In genomic region chr17:7833795-7834553, GRCh38 we compare ENCODE assay signal across 8 cellular contexts. TPM values are rescaled to one million over a fixed set of nuclear protein-coding genes. Genes with fewer than 3 reads are reported as not detected.
DNase-seq lines count a peak whose midpoint lies in the region; ATAC-seq and TF ChIP-seq lines count a peak whose summit lies in the region.

TSS of gene KDM6B (plus strand) at chr17:7834217. CDS start at chr17:7845555, 11,338 bp downstream.

- peak; percentile 57 to 71 for TF ChIP-seq POLR2A in gastrocnemius medialis (IDR thresholded peaks at IDR 0.05)

- peaks cover 8% of the 10 kb centered on the region for H3K27me3 Mint-ChIP-seq in MCF 10A (ENCODE audit: insufficient read depth, unreplicated experiment)

- no peak within 1 kb of the TSS for H3K9ac ChIP-seq in iPS-15b (ENCODE audit: low read depth, low read length)

- H3K4me3 Mint-ChIP-seq in MCF 10A (ENCODE audit: unreplicated experiment), result peak within 1 kb of the TSS; percentile 89

- no peaks in the 10 kb centered on the region for H3K9me3 ChIP-seq in iPS-15b (ENCODE audit: control insufficient read depth, insufficient read depth, low read length)
- no peaks in the 10 kb centered on the region for H3K9me3 ChIP-seq in gastrocnemius medialis

- DNase-seq in GM13976 (ENCODE audit: low spot score) (peak; percentile 93), NCI-H2171 treated with DMSO at 0.1 percent for 48 hours (lab: John Stamatoyannopoulos, UW) (peak; percentile 84), MCF 10A (ENCODE audit: unreplicated experiment) (peak; percentile 92), gastrocnemius medialis (peak; percentile 92 to 95)

- H3K36me3 Mint-ChIP-seq in MCF 10A (ENCODE audit: insufficient read depth, unreplicated experiment), result peaks cover 6% of the 10 kb centered on the region

- in situ Hi-C loops in GM13976 (cut with MboI; ENCODE audit: low sequenced_read_pairs, unreplicated experiment) (no loop called here), gastrocnemius medialis (cut with MboI; ENCODE audit: low sequenced_read_pairs in 4 of 4) (no loop called here)

- CTCF ChIA-PET in MCF 10A (lab: Yijun Ruan, JAX), result interaction anchor here (0.6 to 4.3 kb wide), 19 partner anchors 8 to 1723 kb away, joined by 3 to 36 read pairs (median 4); partner anchors contain the start of gene NAA38

- H3K27ac Mint-ChIP-seq in MCF 10A (ENCODE audit: low read depth, unreplicated experiment), result peak within 1 kb of the TSS; percentile 99

- no TSS peak for BruUV-seq in MCF 10A (replicated peaks; lab: Mats Ljungman, UMichigan)

- peak; percentile 34 for ATAC-seq in HG02973 (IDR thresholded peaks at IDR 0.05; ENCODE audit: unreplicated experiment)
- peak; percentile 63 to 66 for ATAC-seq in gastrocnemius medialis
- ATAC-seq in HG03378 (IDR thresholded peaks at IDR 0.05; ENCODE audit: unreplicated experiment), result no peak

- H3K27me3 ChIP-seq in iPS-15b (ENCODE audit: control insufficient read depth, insufficient read depth, low read length), result peaks cover 45% of the 10 kb centered on the region
- no peaks in the 10 kb centered on the region for H3K27me3 ChIP-seq in gastrocnemius medialis

- H3K4me1 Mint-ChIP-seq in MCF 10A (ENCODE audit: insufficient read depth, unreplicated experiment), result peaks cover 34% of the 10 kb centered on the region

- H3K36me3 ChIP-seq in iPS-15b (ENCODE audit: control insufficient read depth, insufficient read depth, low read length) (no peaks in the 10 kb centered on the region), gastrocnemius medialis (no peaks in the 10 kb centered on the region)

- no peak for TF ChIP-seq CTCF in GM13976 (IDR thresholded peaks at IDR 0.05; ENCODE audit: borderline replicate concordance, control extremely low read depth, extremely low read depth, insufficient read depth, missing control alignments)
- TF ChIP-seq CTCF in VCaP (conservative IDR thresholded peaks at IDR 0.05), result no peak
- no peak for TF ChIP-seq CTCF in MCF 10A (IDR thresholded peaks at IDR 0.05; ENCODE audit: unreplicated experiment)
- TF ChIP-seq CTCF in gastrocnemius medialis (IDR thresholded peaks at IDR 0.05 in 4 of 5, conservative IDR thresholded peaks at IDR 0.05 in 1 of 5), result no peak

- H3K4me3 ChIP-seq in iPS-15b (ENCODE audit: low read depth, low read length) (peak within 1 kb of the TSS; percentile 84), gastrocnemius medialis (peak within 1 kb of the TSS; percentile 81 to 90 (median 85))

- H3K27ac ChIP-seq in VCaP (peak within 1 kb of the TSS; percentile 94), gastrocnemius medialis (peak within 1 kb of the TSS; percentile 97 to 100 (median 100))

- intact Hi-C loops in MCF 10A (cut with micrococcal nuclease) (loop anchor here (1.0 kb wide), 2 partner anchors 17 to 23 kb away; partner anchors contain the start of gene NAA38), gastrocnemius medialis (cut with DNase I; ENCODE audit: low total_unique reads) (loop anchor here (2.0 to 10.0 kb wide), 4 partner anchors 55 to 819 kb away; partner anchors contain the start of genes ACADVL, CHD3, DLG4 and RNASEK)

- POLR2A ChIA-PET in MCF 10A (lab: Yijun Ruan, JAX), result interaction anchor here (0.6 to 6.6 kb wide), 18 partner anchors 9 to 389 kb away, joined by 3 to 97 read pairs (median 6); partner anchors contain the start of genes CNTROB, CYB5D1, NAA38 and TMEM88

- no peaks in the 10 kb centered on the region for H3K9me3 Mint-ChIP-seq in MCF 10A (ENCODE audit: unreplicated experiment)

- H3K4me1 ChIP-seq in iPS-15b (ENCODE audit: control insufficient read depth, insufficient read depth, low read length) (peaks cover 10% of the 10 kb centered on the region), gastrocnemius medialis (peaks cover 26 to 32% of the 10 kb centered on the region in 2 donors)

RNA-seq across cellular contexts. Expression of gene KDM6B, which starts in this region (rescaled TPM):
- 37.9 and 39.8 TPM in 2 replicates for total RNA-seq in MCF 10A (2022)
- total RNA-seq in gastrocnemius medialis, result 1 to 10 TPM; 1.9 to 8.2 (median 4.4) TPM
